ENCODE assay signal across 24 cellular contexts in genomic region chr12:68109444-68110217, GRCh38. TPM values are rescaled to one million over a fixed set of nuclear protein-coding genes. Genes with fewer than 3 reads are reported as not detected.
"Had no signal": no experiment of that assay in that cellular context is flagged by ENCODE, and none has a peak within 500 bp of the region (broad histone marks: within the 10 kb centered on the region; RNA-seq: fewer than 3 reads in every experiment).

No MANE protein-coding gene starts in this region.

- H3K36me3 ChIP-seq: breast epithelium, thyroid gland had no signal

- H3K9me3 Mint-ChIP-seq: natural killer cell treated with Interleukin-12 subunit alpha and Interleukin-12 subunit beta and Interleukin-15 and Interleukin-18, amount 100 ng/mL, for 72 hours; stimulated activated naive B cell treated with anti-CD40 and anti-IgM and Interleukin-4, amounts not matched to agents 10 μg/mL and 1 μg/mL and 100 μg/mL, for 72 hours had no signal

- FAIRE-seq: urothelium cell line had no signal

- H3K4me3 ChIP-seq: breast epithelium, hepatocyte, thyroid gland had no signal

- H3K27me3 Mint-ChIP-seq: activated naive CD8-positive, alpha-beta T cell treated with anti-CD3 and anti-CD28 coated beads, Interleukin-2, amount 10 ng/mL, durations not matched to agents 7 days and 5 days; natural killer cell treated with Interleukin-12 subunit alpha and Interleukin-12 subunit beta and Interleukin-15 and Interleukin-18, amount 100 ng/mL, for 72 hours; stimulated activated naive B cell treated with anti-CD40 and anti-IgM and Interleukin-4, amounts not matched to agents 10 μg/mL and 1 μg/mL and 100 μg/mL, for 72 hours; T-helper 17 cell had no signal

- DNase-seq: activated CD4-positive, alpha-beta T cell treated with anti-CD3 and anti-CD28 coated beads for 4 hours; activated CD8-positive, alpha-beta memory T cell treated with anti-CD3 and anti-CD28 coated beads for 24 hours; activated naive CD4-positive, alpha-beta T cell; activated naive CD8-positive, alpha-beta T cell treated with anti-CD3 and anti-CD28 coated beads, Interleukin-2, amount 10 ng/mL, durations not matched to agents 7 days and 5 days; aorta; islet precursor cell; posterior cingulate gyrus; retina; stimulated activated CD4-positive, alpha-beta T cell treated with anti-CD3 and anti-CD28 coated beads, Interleukin-15, amount 100 ng/mL, for 24 hours; stimulated activated CD4-positive, alpha-beta T cell treated with anti-CD3 and anti-CD28 coated beads, Interleukin-4, amount 100 ng/mL, for 1 hour; stimulated activated naive B cell treated with anti-CD40 and anti-IgM and Interleukin-4, amounts not matched to agents 10 μg/mL and 1 μg/mL and 100 μg/mL, for 72 hours; T-helper 17 cell; thyroid gland had no signal

- H3K27ac ChIP-seq: breast epithelium, hepatocyte, thyroid gland had no signal

- H3K27ac Mint-ChIP-seq: activated naive CD8-positive, alpha-beta T cell treated with anti-CD3 and anti-CD28 coated beads, Interleukin-2, amount 10 ng/mL, durations not matched to agents 7 days and 5 days; natural killer cell treated with Interleukin-12 subunit alpha and Interleukin-12 subunit beta and Interleukin-15 and Interleukin-18, amount 100 ng/mL, for 72 hours; stimulated activated naive B cell treated with anti-CD40 and anti-IgM and Interleukin-4, amounts not matched to agents 10 μg/mL and 1 μg/mL and 100 μg/mL, for 72 hours; T-helper 17 cell had no signal

- H3K4me2 ChIP-seq: hepatocyte had no signal

- H3K9me3 ChIP-seq: breast epithelium, thyroid gland had no signal

- H3K27me3 ChIP-seq: breast epithelium, hepatocyte, thyroid gland had no signal

- ATAC-seq: left lobe of liver; stimulated activated naive B cell treated with anti-CD40 and anti-IgM and Interleukin-4, amounts not matched to agents 10 μg/mL and 1 μg/mL and 100 μg/mL, for 72 hours; T-helper 17 cell had no signal

- H3K4me1 ChIP-seq: breast epithelium, thyroid gland had no signal

- H3K4me3 Mint-ChIP-seq: activated naive CD8-positive, alpha-beta T cell treated with anti-CD3 and anti-CD28 coated beads, Interleukin-2, amount 10 ng/mL, durations not matched to agents 7 days and 5 days; natural killer cell treated with Interleukin-12 subunit alpha and Interleukin-12 subunit beta and Interleukin-15 and Interleukin-18, amount 100 ng/mL, for 72 hours; stimulated activated naive B cell treated with anti-CD40 and anti-IgM and Interleukin-4, amounts not matched to agents 10 μg/mL and 1 μg/mL and 100 μg/mL, for 72 hours; T-helper 17 cell had no signal

- H3K36me3 Mint-ChIP-seq: activated naive CD8-positive, alpha-beta T cell treated with anti-CD3 and anti-CD28 coated beads, Interleukin-2, amount 10 ng/mL, durations not matched to agents 7 days and 5 days; stimulated activated naive B cell treated with anti-CD40 and anti-IgM and Interleukin-4, amounts not matched to agents 10 μg/mL and 1 μg/mL and 100 μg/mL, for 72 hours had no signal

- H3K4me1 Mint-ChIP-seq: stimulated activated naive B cell treated with anti-CD40 and anti-IgM and Interleukin-4, amounts not matched to agents 10 μg/mL and 1 μg/mL and 100 μg/mL, for 72 hours; T-helper 17 cell had no signal

- H3K79me2 ChIP-seq: hepatocyte had no signal

RNA-seq across cellular contexts. Expression of gene IFNG, which starts 49.9 kb away (rescaled TPM):
- total RNA-seq: aorta, breast epithelium, cerebellum, dermis microvascular lymphatic vessel endothelial cell, fibroblast of villous mesenchyme, glomerular endothelial cell, hepatocyte, skeletal muscle tissue, thyroid gland had no signal
- polyA plus RNA-seq: aorta, esophagus, hepatocyte had no signal
